Comparison of ENCODE assay signal across 1 cellular context in genomic region chr20:63216041-63216848, GRCh38.
TF ChIP-seq lines count a peak whose summit lies in the region.

Gene YTHDF1 (minus strand): TSS chr20:63216131. CDS start chr20:63215892, 239 bp downstream.

TF ChIP-seq in HepG2, 621 proteins besides CTCF, POLR2A, EP300 and RAD21 (continued from another document and continues in another):
- TF ChIP-seq ZNF232 (CRISPR knock-in tag; IDR thresholded peaks at IDR 0.05; ENCODE audit: borderline replicate concordance) (peak; percentile 97), NR2F1 (CRISPR knock-in tag; IDR thresholded peaks at IDR 0.05) (no peak; a peak in 1 of 4 replicates), TBP (CRISPR knock-in tag; IDR thresholded peaks at IDR 0.05) (no peak; the same call in 1 of the 2 replicates), ZNF326 (CRISPR knock-in tag; IDR thresholded peaks at IDR 0.05; ENCODE audit: borderline replicate concordance) (no peak), FOXP1 (IDR thresholded peaks at IDR 0.05) (no peak), FOXP1 (CRISPR knock-in tag; IDR thresholded peaks at IDR 0.05) (no peak), STAG1 (CRISPR knock-in tag; IDR thresholded peaks at IDR 0.05) (no peak; the same call in 1 of the 2 replicates), TOE1 (CRISPR knock-in tag; IDR thresholded peaks at IDR 0.05) (no peak), THRA (CRISPR knock-in tag; IDR thresholded peaks at IDR 0.05; ENCODE audit: borderline replicate concordance) (0 out of 2 replicates have a peak, but pooled peaks have one; percentile 78), TRIM22 (IDR thresholded peaks at IDR 0.05) (no peak), HNF1A (IDR thresholded peaks at IDR 0.05; ENCODE audit: low read depth) (no peak), HNF1A (CRISPR knock-in tag; IDR thresholded peaks at IDR 0.05; ENCODE audit: borderline replicate concordance) (peak; percentile 92), NR2F6 (IDR thresholded peaks at IDR 0.05) (no peak), NR2F6 (CRISPR knock-in tag; IDR thresholded peaks at IDR 0.05) (peak; percentile 6; the same call in 1 of the 2 replicates), CHD4 (IDR thresholded peaks at IDR 0.05; ENCODE audit: borderline replicate concordance, low read length) (no peak), ZNF333 (CRISPR knock-in tag; IDR thresholded peaks at IDR 0.05; ENCODE audit: borderline replicate concordance) (peak; percentile 94), PLRG1 (conservative IDR thresholded peaks at IDR 0.05) (no peak), E2F5 (CRISPR knock-in tag; conservative IDR thresholded peaks at IDR 0.05) (peak; percentile 95), ZNF564 (CRISPR knock-in tag; IDR thresholded peaks at IDR 0.05) (peak; percentile 96; the same call in 1 of the 2 replicates), IKZF1 (IDR thresholded peaks at IDR 0.05) (no peak), ZSCAN5A (CRISPR knock-in tag; IDR thresholded peaks at IDR 0.05; ENCODE audit: borderline replicate concordance) (peak; percentile 80; the same call in 1 of the 2 replicates), HNRNPL (IDR thresholded peaks at IDR 0.05; ENCODE audit: low read depth, low read length) (no peak), HMG20B (CRISPR knock-in tag; conservative IDR thresholded peaks at IDR 0.05) (no peak), ZBTB49 (CRISPR knock-in tag; IDR thresholded peaks at IDR 0.05; ENCODE audit: borderline replicate concordance) (no peak), ZNF614 (CRISPR knock-in tag; IDR thresholded peaks at IDR 0.05; ENCODE audit: borderline replicate concordance) (peak; percentile 93), ZNF225 (CRISPR knock-in tag; IDR thresholded peaks at IDR 0.05) (peak; percentile 90; the same call in 1 of the 2 replicates), TERF1 (CRISPR knock-in tag; IDR thresholded peaks at IDR 0.05) (no peak; the same call in 1 of the 2 replicates), SKI (IDR thresholded peaks at IDR 0.05; ENCODE audit: partially characterized antibody) (peak; percentile 94), ZNF407 (CRISPR knock-in tag; IDR thresholded peaks at IDR 0.05; ENCODE audit: not compliant biosample characterization) (peak; percentile 97), ZBTB44 (CRISPR knock-in tag; IDR thresholded peaks at IDR 0.05) (no peak; the same call in 1 of the 2 replicates), ZC3H4 (CRISPR knock-in tag; IDR thresholded peaks at IDR 0.05; ENCODE audit: borderline replicate concordance) (no peak), CBX5 (CRISPR knock-in tag; IDR thresholded peaks at IDR 0.05; ENCODE audit: borderline replicate concordance) (peak; percentile 48; the same call in 1 of the 2 replicates), KLF11 (CRISPR knock-in tag; IDR thresholded peaks at IDR 0.05) (no peak), HOXA9 (CRISPR knock-in tag; IDR thresholded peaks at IDR 0.05; ENCODE audit: borderline replicate concordance) (0 out of 2 replicates have a peak, but pooled peaks have one; percentile 72), ZMYM4 (CRISPR knock-in tag; IDR thresholded peaks at IDR 0.05) (peak; percentile 38; the same call in 1 of the 2 replicates)
